In the genomic region with DNA sequence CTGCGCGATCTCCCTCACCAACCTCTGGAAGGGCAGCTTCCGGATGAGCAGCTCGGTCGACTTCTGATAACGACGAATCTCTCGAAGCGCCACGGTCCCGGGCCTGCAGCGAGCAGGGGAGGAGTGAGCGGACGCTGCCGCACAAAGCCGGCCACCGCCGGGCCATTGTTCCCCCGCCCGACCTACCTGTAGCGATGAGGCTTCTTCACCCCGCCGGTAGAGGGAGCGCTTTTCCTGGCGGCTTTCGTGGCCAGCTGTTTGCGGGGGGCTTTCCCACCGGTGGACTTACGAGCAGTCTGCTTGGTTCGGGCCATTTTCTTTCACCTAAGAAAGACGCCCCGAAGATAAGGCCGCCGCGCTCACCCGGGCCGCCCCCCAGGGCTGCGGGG, we compare ENCODE assay signal across 8 cellular contexts. TPM values are rescaled to one million over a fixed set of nuclear protein-coding genes. Genes with fewer than 3 reads are reported as not detected.
DNase-seq lines count a peak whose midpoint lies in the region; ATAC-seq and TF ChIP-seq lines count a peak whose summit lies in the region.

No MANE protein-coding gene starts in this region.

- CTCF ChIA-PET in HEK293T (lab: Yijun Ruan, JAX), result interaction anchor here (0.5 kb wide), 1 partner anchor 9 kb away, joined by 4 read pairs; no protein-coding TSS in a partner anchor

- intact Hi-C loops in left lung (cut with DNase I), result loop anchor here in 1 of 2 donors (10.0 kb wide), 1 partner anchor 116 kb away; a partner anchor contains a TSS

- DNase-seq in NCI-H510A treated with DMSO at 0.1 percent for 48 hours (lab: John Stamatoyannopoulos, UW) (peak; percentile 40), NCI-H510A (lab: John Stamatoyannopoulos, UW) (no peak), HEK293T (ENCODE audit: extremely low spot score) (peak; percentile 60), NCI-H774 (lab: John Stamatoyannopoulos, UW) (peak; percentile 76), brain microvascular endothelial cell (no peak), left lung (no peak), 8988T (no peak)

- TF ChIP-seq CTCF in brain microvascular endothelial cell (IDR thresholded peaks at IDR 0.05; ENCODE audit: low read depth, low read length, missing control alignments) (peak; percentile 69), left lung (IDR thresholded peaks at IDR 0.05) (peak; percentile 35 to 53)

- H3K9ac ChIP-seq in subcutaneous abdominal adipose tissue (ENCODE audit: low read length in 5 of 5), result peak overlapping the region; percentile 87 to 98 (median 97)

- H3K4me1 ChIP-seq in left lung (peaks cover 10 to 60% of the 10 kb centered on the region in 2 donors), subcutaneous abdominal adipose tissue (ENCODE audit: control insufficient read depth in 5 of 5, insufficient read depth in 5 of 5, low read length in 5 of 5) (peaks cover 8 to 45% (median 35%) of the 10 kb centered on the region in 5 donors)

- in situ Hi-C loops in brain microvascular endothelial cell (cut with HindIII; ENCODE audit: low pct_ligation_motif_present, low sequenced_read_pairs), result no loop called here

- H3K9me3 ChIP-seq in left lung, result no peaks in the 10 kb centered on the region
- no peaks in the 10 kb centered on the region for H3K9me3 ChIP-seq in subcutaneous abdominal adipose tissue (ENCODE audit: control insufficient read depth in 5 of 5, low read length in 5 of 5)

- H3K27me3 ChIP-seq in brain microvascular endothelial cell (replicated peaks) (no peaks in the 10 kb centered on the region), left lung (no peaks in the 10 kb centered on the region), subcutaneous abdominal adipose tissue (ENCODE audit: control insufficient read depth in 5 of 5, insufficient read depth in 4 of 5, low read length in 5 of 5) (no peaks in the 10 kb centered on the region)

- peak; percentile 15 for ATAC-seq in left lung

- H3K36me3 ChIP-seq in brain microvascular endothelial cell (replicated peaks) (peaks cover 25% of the 10 kb centered on the region), left lung (peaks cover 5 to 49% of the 10 kb centered on the region in 2 donors), subcutaneous abdominal adipose tissue (ENCODE audit: control insufficient read depth in 5 of 5, insufficient read depth in 5 of 5, low read length in 5 of 5) (peaks cover 13 to 49% (median 40%) of the 10 kb centered on the region in 5 donors)

- H3K27ac ChIP-seq in brain microvascular endothelial cell (peak overlapping the region; percentile 99), left lung (peak overlapping the region; percentile 96 to 99), subcutaneous abdominal adipose tissue (ENCODE audit: low read depth, low read length) (peak overlapping the region; percentile 96)

- POLR2A ChIA-PET in HEK293T (lab: Yijun Ruan, JAX), result interaction anchor here (1.0 to 8.1 kb wide), 8 partner anchors 9 to 51 kb away, joined by 3 to 206 read pairs (median 20); a partner anchor contains a TSS

- H3K4me3 ChIP-seq in brain microvascular endothelial cell (ENCODE audit: low read depth, low read length) (peak overlapping the region; percentile 94), left lung (peak overlapping the region; percentile 64 to 93), subcutaneous abdominal adipose tissue (ENCODE audit: low read depth in 1 of 5, low read length in 5 of 5) (peak overlapping the region; percentile 85 to 99 (median 97))

TF ChIP-seq in HEK293T, 16 proteins besides CTCF, POLR2A, EP300 and RAD21:
- peak; percentile 43; the same call in 1 of the 2 replicates for TF ChIP-seq FOXM1 (IDR thresholded peaks at IDR 0.05; ENCODE audit: borderline replicate concordance)
- no peak for TF ChIP-seq HDGF (IDR thresholded peaks at IDR 0.05; ENCODE audit: borderline replicate concordance)

RNA-seq across cellular contexts. Expression of a gene that starts 5.8 kb away (rescaled TPM):
- total RNA-seq in left lung, result 10 to 100 TPM; 19.8 to 24.6 TPM

RNA-seq across cellular contexts. Expression of a gene that starts 13.9 kb away (rescaled TPM):
- total RNA-seq in left lung, result 10 to 100 TPM; 38.1 to 39.6 TPM

RNA-seq across cellular contexts. Expression of a gene that starts 57.6 kb away (rescaled TPM):
- total RNA-seq in left lung, result 10 to 100 TPM; 44.1 to 54.8 TPM

Comparison
In these comparisons a context has a peak if more than half of its experiments do, and no peak if none do; other contexts are left out.
1. DNase-seq: peak in NCI-H510A treated with DMSO at 0.1 percent for 48 hours (single experiment), HEK293T (single experiment) and NCI-H774 (single experiment); none in NCI-H510A (single experiment), brain microvascular endothelial cell (single experiment), left lung (0 of 2) and 8988T (single experiment).
2. Peak in every context shown above with its lines, with median percentiles within 50 percentile points of each other: H3K27ac ChIP-seq and H3K4me3 ChIP-seq.